32 cellular contexts compared by ENCODE assay signal in the genomic region with DNA sequence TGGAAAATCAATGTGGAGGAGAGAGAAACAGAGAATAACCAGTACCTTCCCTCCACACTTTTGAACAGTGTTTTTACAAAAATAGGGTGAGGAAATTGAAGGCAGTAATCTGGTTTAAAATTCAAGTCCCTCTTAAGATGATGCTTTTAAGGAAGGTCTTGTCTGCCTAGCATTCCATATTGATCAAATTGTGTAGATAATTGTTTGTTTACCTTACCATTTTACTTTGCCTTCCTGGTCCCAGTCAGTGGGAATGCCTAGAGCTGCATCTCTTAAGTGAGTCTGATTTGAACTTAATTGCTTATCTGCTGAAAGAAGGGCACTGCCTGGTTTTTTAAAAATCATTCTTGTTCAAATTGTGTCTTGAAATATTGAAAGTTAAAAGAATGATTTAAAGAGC.
"Had no signal": no experiment of that assay in that cellular context is flagged by ENCODE, and none has a peak within 500 bp of the region (broad histone marks: within the 10 kb centered on the region; RNA-seq: fewer than 3 reads in every experiment).

No MANE protein-coding gene starts in this region.

- ATAC-seq: activated CD8-positive, alpha-beta memory T cell treated with anti-CD3 and anti-CD28 coated beads, Interleukin-2, amount 10 ng/mL, durations not matched to agents 7 days and 5 days; PC-3 had no signal

- H3K27ac ChIP-seq: Peyer's patch, SJSA1, WERI-Rb-1 had no signal

- H3K27me3 Mint-ChIP-seq: activated CD8-positive, alpha-beta memory T cell treated with anti-CD3 and anti-CD28 coated beads, Interleukin-2, amount 10 ng/mL, durations not matched to agents 7 days and 5 days; activated naive CD8-positive, alpha-beta T cell treated with anti-CD3 and anti-CD28 coated beads for 36 hours had no signal

- H3K4me3 ChIP-seq: Peyer's patch, SJSA1 had no signal

- H3K4me1 Mint-ChIP-seq: activated naive CD8-positive, alpha-beta T cell treated with anti-CD3 and anti-CD28 coated beads for 36 hours had no signal

- H3K27ac Mint-ChIP-seq: activated CD4-positive, alpha-beta memory T cell treated with anti-CD3 and anti-CD28 coated beads, Interleukin-2, amount 10 ng/mL, durations not matched to agents 7 days and 5 days; activated CD8-positive, alpha-beta memory T cell treated with anti-CD3 and anti-CD28 coated beads, Interleukin-2, amount 10 ng/mL, durations not matched to agents 7 days and 5 days; activated naive CD8-positive, alpha-beta T cell treated with anti-CD3 and anti-CD28 coated beads for 36 hours had no signal

- H3K4me1 ChIP-seq: Peyer's patch had no signal

- H3K36me3 ChIP-seq: Peyer's patch, SJSA1, WERI-Rb-1 had no signal

- DNase-seq: activated CD4-positive, alpha-beta memory T cell treated with anti-CD3 and anti-CD28 coated beads, Interleukin-2, amount 10 ng/mL, durations not matched to agents 7 days and 5 days; activated CD4-positive, alpha-beta T cell treated with anti-CD3 and anti-CD28 coated beads for 1 hour; activated CD4-positive, alpha-beta T cell treated with anti-CD3 and anti-CD28 coated beads for 48 hours; activated CD4-positive, CD25-positive, alpha-beta regulatory T cell; activated CD8-positive, alpha-beta memory T cell treated with anti-CD3 and anti-CD28 coated beads for 24 hours; activated CD8-positive, alpha-beta memory T cell treated with anti-CD3 and anti-CD28 coated beads, Interleukin-2, amount 10 ng/mL, durations not matched to agents 7 days and 5 days; activated CD8-positive, alpha-beta memory T cell treated with anti-CD3 and anti-CD28 coated beads, Interleukin-2, amount 50 U/mL, for 48 hours; activated effector memory CD4-positive, alpha-beta T cell treated with anti-CD3 and anti-CD28 coated beads, Interleukin-2, amount 50 U/mL, for 16 hours; activated naive CD4-positive, alpha-beta T cell; activated naive CD4-positive, alpha-beta T cell treated with anti-CD3 and anti-CD28 coated beads, Interleukin-2, amount 50 U/mL, for 16 hours; activated naive CD8-positive, alpha-beta T cell treated with anti-CD3 and anti-CD28 coated beads for 36 hours; activated T-cell treated with anti-CD3 and anti-CD28 coated beads, Interleukin-2, amount 50 U/mL, for 48 hours; amniotic stem cell; aorta; Kasumi-1; KG1; MM.1S; MV-4-11; NCI-H1092; NCI-H1436 treated with DMSO at 0.1 percent for 48 hours; NCI-H1694 treated with DMSO at 0.1 percent for 48 hours; NCI-H2029; NCI-H2171 treated with DMSO at 0.1 percent for 48 hours; NCI-H345; NCI-H524 treated with DMSO at 0.1 percent for 48 hours; PC-3; Peyer's patch; RPMI8226; SHP77 treated with DMSO at 0.1 percent for 48 hours; T1000; WERI-Rb-1 had no signal

- H3K4me3 Mint-ChIP-seq: activated CD4-positive, alpha-beta memory T cell treated with anti-CD3 and anti-CD28 coated beads, Interleukin-2, amount 10 ng/mL, durations not matched to agents 7 days and 5 days; activated CD8-positive, alpha-beta memory T cell treated with anti-CD3 and anti-CD28 coated beads, Interleukin-2, amount 10 ng/mL, durations not matched to agents 7 days and 5 days; activated naive CD8-positive, alpha-beta T cell treated with anti-CD3 and anti-CD28 coated beads for 36 hours had no signal

- H3K9me3 Mint-ChIP-seq: activated CD4-positive, alpha-beta memory T cell treated with anti-CD3 and anti-CD28 coated beads, Interleukin-2, amount 10 ng/mL, durations not matched to agents 7 days and 5 days; activated naive CD8-positive, alpha-beta T cell treated with anti-CD3 and anti-CD28 coated beads for 36 hours had no signal

- H3K9me3 ChIP-seq: Peyer's patch, SJSA1 had no signal

- H3K27me3 ChIP-seq: Peyer's patch, SJSA1 had no signal

- H3K36me3 Mint-ChIP-seq: activated CD8-positive, alpha-beta memory T cell treated with anti-CD3 and anti-CD28 coated beads, Interleukin-2, amount 10 ng/mL, durations not matched to agents 7 days and 5 days; activated naive CD8-positive, alpha-beta T cell treated with anti-CD3 and anti-CD28 coated beads for 36 hours had no signal
